In the genomic region with DNA sequence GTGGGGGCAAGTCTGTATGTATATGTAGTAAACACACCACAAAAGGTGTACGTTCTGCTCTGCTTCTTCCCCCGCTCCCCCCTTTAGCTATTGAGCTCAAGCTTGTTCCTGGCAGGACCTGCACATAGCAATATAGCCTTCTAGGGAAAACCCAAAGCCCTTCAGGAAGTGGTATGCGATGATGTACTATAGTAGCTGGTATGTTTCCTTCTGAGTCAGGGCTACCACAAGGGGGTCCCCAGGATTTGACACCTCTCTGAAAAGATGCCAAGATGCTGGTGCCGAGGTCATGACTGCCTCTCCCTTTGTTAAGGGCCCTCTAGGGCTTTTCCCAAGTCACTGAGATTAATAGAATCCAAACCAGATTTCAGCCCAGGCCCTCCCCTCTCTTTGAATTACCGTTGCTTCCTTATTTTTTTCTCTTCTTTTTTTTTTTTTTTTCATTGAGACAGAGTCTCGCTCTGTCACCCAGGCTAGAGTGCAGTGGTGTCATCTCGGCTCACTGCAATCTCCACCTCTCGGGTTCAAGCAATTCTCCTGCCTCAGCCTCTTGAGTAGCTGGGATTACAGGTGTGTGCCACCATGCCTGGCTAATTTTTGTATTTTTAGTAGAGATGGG, we compare ENCODE assay signal across 1 cellular context.
TF ChIP-seq lines count a peak whose summit lies in the region.

No MANE protein-coding gene starts in this region.

TF ChIP-seq in GM12878, 131 proteins besides CTCF, POLR2A, EP300 and RAD21 (continues in another document):
- TF ChIP-seq, protein P1, sequence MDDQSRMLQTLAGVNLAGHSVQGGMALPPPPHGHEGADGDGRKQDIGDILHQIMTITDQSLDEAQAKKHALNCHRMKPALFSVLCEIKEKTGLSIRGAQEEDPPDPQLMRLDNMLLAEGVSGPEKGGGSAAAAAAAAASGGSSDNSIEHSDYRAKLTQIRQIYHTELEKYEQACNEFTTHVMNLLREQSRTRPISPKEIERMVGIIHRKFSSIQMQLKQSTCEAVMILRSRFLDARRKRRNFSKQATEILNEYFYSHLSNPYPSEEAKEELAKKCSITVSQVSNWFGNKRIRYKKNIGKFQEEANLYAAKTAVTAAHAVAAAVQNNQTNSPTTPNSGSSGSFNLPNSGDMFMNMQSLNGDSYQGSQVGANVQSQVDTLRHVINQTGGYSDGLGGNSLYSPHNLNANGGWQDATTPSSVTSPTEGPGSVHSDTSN (IDR thresholded peaks at IDR 0.05; ENCODE audit: insufficient replicate concordance, low read depth, low read length) = peak; percentile 38
- TF ChIP-seq, protein P2, sequence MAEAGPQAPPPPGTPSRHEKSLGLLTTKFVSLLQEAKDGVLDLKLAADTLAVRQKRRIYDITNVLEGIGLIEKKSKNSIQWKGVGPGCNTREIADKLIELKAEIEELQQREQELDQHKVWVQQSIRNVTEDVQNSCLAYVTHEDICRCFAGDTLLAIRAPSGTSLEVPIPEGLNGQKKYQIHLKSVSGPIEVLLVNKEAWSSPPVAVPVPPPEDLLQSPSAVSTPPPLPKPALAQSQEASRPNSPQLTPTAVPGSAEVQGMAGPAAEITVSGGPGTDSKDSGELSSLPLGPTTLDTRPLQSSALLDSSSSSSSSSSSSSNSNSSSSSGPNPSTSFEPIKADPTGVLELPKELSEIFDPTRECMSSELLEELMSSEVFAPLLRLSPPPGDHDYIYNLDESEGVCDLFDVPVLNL (IDR thresholded peaks at IDR 0.05; ENCODE audit: low read depth, low read length) = no peak
- peak; percentile 36; the same call in 1 of the 2 replicates for TF ChIP-seq MXI1 (IDR thresholded peaks at IDR 0.05; ENCODE audit: low read depth, low read length)
- TF ChIP-seq EGR1 (IDR thresholded peaks at IDR 0.05; ENCODE audit: borderline replicate concordance in 1 of 2, low read depth in 2 of 2, low read length in 2 of 2) = 0 out of 3 replicates have a peak, but pooled peaks of 1 of the 2 experiments have one; percentile 18
- peak; percentile 57 for TF ChIP-seq ZNF384 (IDR thresholded peaks at IDR 0.05; ENCODE audit: borderline replicate concordance, low read depth, low read length)
- TF ChIP-seq SIN3A (IDR thresholded peaks at IDR 0.05; ENCODE audit: low read depth, low read length) = no peak
- peak; percentile 75 for TF ChIP-seq TCF12 (IDR thresholded peaks at IDR 0.05; ENCODE audit: low read depth, low read length)
- peak; percentile 88 for TF ChIP-seq NBN (IDR thresholded peaks at IDR 0.05)
- TF ChIP-seq ATF7 (IDR thresholded peaks at IDR 0.05; ENCODE audit: low read depth) = peak; percentile 85
- TF ChIP-seq NR2C2 (IDR thresholded peaks at IDR 0.05; ENCODE audit: borderline replicate concordance, control insufficient read depth, insufficient read length, low read depth) = no peak
- TF ChIP-seq BCL11A (IDR thresholded peaks at IDR 0.05; ENCODE audit: low read depth, low read length) = peak; percentile 97
- TF ChIP-seq, protein P3, sequence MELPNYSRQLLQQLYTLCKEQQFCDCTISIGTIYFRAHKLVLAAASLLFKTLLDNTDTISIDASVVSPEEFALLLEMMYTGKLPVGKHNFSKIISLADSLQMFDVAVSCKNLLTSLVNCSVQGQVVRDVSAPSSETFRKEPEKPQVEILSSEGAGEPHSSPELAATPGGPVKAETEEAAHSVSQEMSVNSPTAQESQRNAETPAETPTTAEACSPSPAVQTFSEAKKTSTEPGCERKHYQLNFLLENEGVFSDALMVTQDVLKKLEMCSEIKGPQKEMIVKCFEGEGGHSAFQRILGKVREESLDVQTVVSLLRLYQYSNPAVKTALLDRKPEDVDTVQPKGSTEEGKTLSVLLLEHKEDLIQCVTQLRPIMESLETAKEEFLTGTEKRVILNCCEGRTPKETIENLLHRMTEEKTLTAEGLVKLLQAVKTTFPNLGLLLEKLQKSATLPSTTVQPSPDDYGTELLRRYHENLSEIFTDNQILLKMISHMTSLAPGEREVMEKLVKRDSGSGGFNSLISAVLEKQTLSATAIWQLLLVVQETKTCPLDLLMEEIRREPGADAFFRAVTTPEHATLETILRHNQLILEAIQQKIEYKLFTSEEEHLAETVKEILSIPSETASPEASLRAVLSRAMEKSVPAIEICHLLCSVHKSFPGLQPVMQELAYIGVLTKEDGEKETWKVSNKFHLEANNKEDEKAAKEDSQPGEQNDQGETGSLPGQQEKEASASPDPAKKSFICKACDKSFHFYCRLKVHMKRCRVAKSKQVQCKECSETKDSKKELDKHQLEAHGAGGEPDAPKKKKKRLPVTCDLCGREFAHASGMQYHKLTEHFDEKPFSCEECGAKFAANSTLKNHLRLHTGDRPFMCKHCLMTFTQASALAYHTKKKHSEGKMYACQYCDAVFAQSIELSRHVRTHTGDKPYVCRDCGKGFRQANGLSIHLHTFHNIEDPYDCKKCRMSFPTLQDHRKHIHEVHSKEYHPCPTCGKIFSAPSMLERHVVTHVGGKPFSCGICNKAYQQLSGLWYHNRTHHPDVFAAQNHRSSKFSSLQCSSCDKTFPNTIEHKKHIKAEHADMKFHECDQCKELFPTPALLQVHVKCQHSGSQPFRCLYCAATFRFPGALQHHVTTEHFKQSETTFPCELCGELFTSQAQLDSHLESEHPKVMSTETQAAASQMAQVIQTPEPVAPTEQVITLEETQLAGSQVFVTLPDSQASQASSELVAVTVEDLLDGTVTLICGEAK (IDR thresholded peaks at IDR 0.05; ENCODE audit: borderline replicate concordance) = no peak; the same call in 1 of the 2 replicates
- TF ChIP-seq, protein P4, sequence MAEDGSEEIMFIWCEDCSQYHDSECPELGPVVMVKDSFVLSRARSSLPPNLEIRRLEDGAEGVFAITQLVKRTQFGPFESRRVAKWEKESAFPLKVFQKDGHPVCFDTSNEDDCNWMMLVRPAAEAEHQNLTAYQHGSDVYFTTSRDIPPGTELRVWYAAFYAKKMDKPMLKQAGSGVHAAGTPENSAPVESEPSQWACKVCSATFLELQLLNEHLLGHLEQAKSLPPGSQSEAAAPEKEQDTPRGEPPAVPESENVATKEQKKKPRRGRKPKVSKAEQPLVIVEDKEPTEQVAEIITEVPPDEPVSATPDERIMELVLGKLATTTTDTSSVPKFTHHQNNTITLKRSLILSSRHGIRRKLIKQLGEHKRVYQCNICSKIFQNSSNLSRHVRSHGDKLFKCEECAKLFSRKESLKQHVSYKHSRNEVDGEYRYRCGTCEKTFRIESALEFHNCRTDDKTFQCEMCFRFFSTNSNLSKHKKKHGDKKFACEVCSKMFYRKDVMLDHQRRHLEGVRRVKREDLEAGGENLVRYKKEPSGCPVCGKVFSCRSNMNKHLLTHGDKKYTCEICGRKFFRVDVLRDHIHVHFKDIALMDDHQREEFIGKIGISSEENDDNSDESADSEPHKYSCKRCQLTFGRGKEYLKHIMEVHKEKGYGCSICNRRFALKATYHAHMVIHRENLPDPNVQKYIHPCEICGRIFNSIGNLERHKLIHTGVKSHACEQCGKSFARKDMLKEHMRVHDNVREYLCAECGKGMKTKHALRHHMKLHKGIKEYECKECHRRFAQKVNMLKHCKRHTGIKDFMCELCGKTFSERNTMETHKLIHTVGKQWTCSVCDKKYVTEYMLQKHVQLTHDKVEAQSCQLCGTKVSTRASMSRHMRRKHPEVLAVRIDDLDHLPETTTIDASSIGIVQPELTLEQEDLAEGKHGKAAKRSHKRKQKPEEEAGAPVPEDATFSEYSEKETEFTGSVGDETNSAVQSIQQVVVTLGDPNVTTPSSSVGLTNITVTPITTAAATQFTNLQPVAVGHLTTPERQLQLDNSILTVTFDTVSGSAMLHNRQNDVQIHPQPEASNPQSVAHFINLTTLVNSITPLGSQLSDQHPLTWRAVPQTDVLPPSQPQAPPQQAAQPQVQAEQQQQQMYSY (CRISPR knock-in tag; IDR thresholded peaks at IDR 0.05) = no peak
- TF ChIP-seq, protein P5, sequence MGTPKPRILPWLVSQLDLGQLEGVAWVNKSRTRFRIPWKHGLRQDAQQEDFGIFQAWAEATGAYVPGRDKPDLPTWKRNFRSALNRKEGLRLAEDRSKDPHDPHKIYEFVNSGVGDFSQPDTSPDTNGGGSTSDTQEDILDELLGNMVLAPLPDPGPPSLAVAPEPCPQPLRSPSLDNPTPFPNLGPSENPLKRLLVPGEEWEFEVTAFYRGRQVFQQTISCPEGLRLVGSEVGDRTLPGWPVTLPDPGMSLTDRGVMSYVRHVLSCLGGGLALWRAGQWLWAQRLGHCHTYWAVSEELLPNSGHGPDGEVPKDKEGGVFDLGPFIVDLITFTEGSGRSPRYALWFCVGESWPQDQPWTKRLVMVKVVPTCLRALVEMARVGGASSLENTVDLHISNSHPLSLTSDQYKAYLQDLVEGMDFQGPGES (IDR thresholded peaks at IDR 0.05) = no peak
- TF ChIP-seq EED (IDR thresholded peaks at IDR 0.05; ENCODE audit: low read depth) = peak; percentile 96
- TF ChIP-seq HDGF (IDR thresholded peaks at IDR 0.05) = 0 out of 2 replicates have a peak, but pooled peaks have one; percentile 19
- TF ChIP-seq, protein P6, sequence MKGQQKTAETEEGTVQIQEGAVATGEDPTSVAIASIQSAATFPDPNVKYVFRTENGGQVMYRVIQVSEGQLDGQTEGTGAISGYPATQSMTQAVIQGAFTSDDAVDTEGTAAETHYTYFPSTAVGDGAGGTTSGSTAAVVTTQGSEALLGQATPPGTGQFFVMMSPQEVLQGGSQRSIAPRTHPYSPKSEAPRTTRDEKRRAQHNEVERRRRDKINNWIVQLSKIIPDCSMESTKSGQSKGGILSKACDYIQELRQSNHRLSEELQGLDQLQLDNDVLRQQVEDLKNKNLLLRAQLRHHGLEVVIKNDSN (IDR thresholded peaks at IDR 0.05; ENCODE audit: borderline replicate concordance, extremely low read length, insufficient read depth, low read depth, low read length) = no peak
- TF ChIP-seq BHLHE40 (IDR thresholded peaks at IDR 0.05; ENCODE audit: borderline replicate concordance in 1 of 2, low read depth in 2 of 2, low read length in 1 of 2) = peak; percentile 66 to 75; a peak in 3 of 4 replicates
- TF ChIP-seq TCF7 (IDR thresholded peaks at IDR 0.05; ENCODE audit: borderline replicate concordance) = no peak; the same call in 1 of the 2 replicates
- TF ChIP-seq RUNX3 (IDR thresholded peaks at IDR 0.05; ENCODE audit: low read length) = peak; percentile 99
- peak; percentile 96 for TF ChIP-seq FOXM1 (IDR thresholded peaks at IDR 0.05; ENCODE audit: low read depth, low read length)
- TF ChIP-seq, protein P7, sequence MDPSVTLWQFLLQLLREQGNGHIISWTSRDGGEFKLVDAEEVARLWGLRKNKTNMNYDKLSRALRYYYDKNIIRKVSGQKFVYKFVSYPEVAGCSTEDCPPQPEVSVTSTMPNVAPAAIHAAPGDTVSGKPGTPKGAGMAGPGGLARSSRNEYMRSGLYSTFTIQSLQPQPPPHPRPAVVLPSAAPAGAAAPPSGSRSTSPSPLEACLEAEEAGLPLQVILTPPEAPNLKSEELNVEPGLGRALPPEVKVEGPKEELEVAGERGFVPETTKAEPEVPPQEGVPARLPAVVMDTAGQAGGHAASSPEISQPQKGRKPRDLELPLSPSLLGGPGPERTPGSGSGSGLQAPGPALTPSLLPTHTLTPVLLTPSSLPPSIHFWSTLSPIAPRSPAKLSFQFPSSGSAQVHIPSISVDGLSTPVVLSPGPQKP (IDR thresholded peaks at IDR 0.05; ENCODE audit: low read depth, low read length) = 0 out of 2 replicates have a peak, but pooled peaks have one; percentile 12
- TF ChIP-seq CHD2 (IDR thresholded peaks at IDR 0.05; ENCODE audit: borderline replicate concordance, low read depth, low read length) = peak; percentile 64; the same call in 1 of the 2 replicates
- peak in 1 of 2 experiments; percentile 78; a peak in 2 of 4 replicates for TF ChIP-seq ETV6 (conservative IDR thresholded peaks at IDR 0.05 in 1 of 2, IDR thresholded peaks at IDR 0.05 in 1 of 2; ENCODE audit: borderline replicate concordance in 1 of 2, low read depth in 1 of 2)
- TF ChIP-seq SP1 (IDR thresholded peaks at IDR 0.05; ENCODE audit: low read depth, low read length) = peak; percentile 77
- TF ChIP-seq, protein P8, sequence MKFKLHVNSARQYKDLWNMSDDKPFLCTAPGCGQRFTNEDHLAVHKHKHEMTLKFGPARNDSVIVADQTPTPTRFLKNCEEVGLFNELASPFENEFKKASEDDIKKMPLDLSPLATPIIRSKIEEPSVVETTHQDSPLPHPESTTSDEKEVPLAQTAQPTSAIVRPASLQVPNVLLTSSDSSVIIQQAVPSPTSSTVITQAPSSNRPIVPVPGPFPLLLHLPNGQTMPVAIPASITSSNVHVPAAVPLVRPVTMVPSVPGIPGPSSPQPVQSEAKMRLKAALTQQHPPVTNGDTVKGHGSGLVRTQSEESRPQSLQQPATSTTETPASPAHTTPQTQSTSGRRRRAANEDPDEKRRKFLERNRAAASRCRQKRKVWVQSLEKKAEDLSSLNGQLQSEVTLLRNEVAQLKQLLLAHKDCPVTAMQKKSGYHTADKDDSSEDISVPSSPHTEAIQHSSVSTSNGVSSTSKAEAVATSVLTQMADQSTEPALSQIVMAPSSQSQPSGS (IDR thresholded peaks at IDR 0.05; ENCODE audit: low read length) = peak; percentile 97
- TF ChIP-seq IKZF1 (conservative IDR thresholded peaks at IDR 0.05) = peak; percentile 96
- TF ChIP-seq, protein P9, sequence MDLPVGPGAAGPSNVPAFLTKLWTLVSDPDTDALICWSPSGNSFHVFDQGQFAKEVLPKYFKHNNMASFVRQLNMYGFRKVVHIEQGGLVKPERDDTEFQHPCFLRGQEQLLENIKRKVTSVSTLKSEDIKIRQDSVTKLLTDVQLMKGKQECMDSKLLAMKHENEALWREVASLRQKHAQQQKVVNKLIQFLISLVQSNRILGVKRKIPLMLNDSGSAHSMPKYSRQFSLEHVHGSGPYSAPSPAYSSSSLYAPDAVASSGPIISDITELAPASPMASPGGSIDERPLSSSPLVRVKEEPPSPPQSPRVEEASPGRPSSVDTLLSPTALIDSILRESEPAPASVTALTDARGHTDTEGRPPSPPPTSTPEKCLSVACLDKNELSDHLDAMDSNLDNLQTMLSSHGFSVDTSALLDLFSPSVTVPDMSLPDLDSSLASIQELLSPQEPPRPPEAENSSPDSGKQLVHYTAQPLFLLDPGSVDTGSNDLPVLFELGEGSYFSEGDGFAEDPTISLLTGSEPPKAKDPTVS (IDR thresholded peaks at IDR 0.05; ENCODE audit: low read depth, low read length) = no peak
- TF ChIP-seq, protein P10, sequence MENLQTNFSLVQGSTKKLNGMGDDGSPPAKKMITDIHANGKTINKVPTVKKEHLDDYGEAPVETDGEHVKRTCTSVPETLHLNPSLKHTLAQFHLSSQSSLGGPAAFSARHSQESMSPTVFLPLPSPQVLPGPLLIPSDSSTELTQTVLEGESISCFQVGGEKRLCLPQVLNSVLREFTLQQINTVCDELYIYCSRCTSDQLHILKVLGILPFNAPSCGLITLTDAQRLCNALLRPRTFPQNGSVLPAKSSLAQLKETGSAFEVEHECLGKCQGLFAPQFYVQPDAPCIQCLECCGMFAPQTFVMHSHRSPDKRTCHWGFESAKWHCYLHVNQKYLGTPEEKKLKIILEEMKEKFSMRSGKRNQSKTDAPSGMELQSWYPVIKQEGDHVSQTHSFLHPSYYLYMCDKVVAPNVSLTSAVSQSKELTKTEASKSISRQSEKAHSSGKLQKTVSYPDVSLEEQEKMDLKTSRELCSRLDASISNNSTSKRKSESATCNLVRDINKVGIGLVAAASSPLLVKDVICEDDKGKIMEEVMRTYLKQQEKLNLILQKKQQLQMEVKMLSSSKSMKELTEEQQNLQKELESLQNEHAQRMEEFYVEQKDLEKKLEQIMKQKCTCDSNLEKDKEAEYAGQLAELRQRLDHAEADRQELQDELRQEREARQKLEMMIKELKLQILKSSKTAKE (IDR thresholded peaks at IDR 0.05; ENCODE audit: low read depth, poor library complexity, severe bottlenecking) = peak; percentile 90
- peak; percentile 93 for TF ChIP-seq CBFB (IDR thresholded peaks at IDR 0.05; ENCODE audit: low read depth)
- peak; percentile 86; the same call in 1 of the 2 replicates for TF ChIP-seq ZBED1 (IDR thresholded peaks at IDR 0.05; ENCODE audit: borderline replicate concordance)
- peak; percentile 93; the same call in 1 of the 2 replicates for TF ChIP-seq STAT3 (IDR thresholded peaks at IDR 0.05; ENCODE audit: low read depth, low read length)
- TF ChIP-seq YY1 (IDR thresholded peaks at IDR 0.05; ENCODE audit: low read depth, low read length) = 0 out of 2 replicates have a peak, but pooled peaks have one; percentile 13
